11 cellular contexts compared by ENCODE assay signal in genomic region chr14:69002069-69002468, GRCh38. TPM values are rescaled to one million over a fixed set of nuclear protein-coding genes. Genes with fewer than 3 reads are reported as not detected.
DNase-seq lines count a peak whose midpoint lies in the region; ATAC-seq and TF ChIP-seq lines count a peak whose summit lies in the region.
"Had no signal": no experiment of that assay in that cellular context is flagged by ENCODE, and none has a peak within 500 bp of the region (broad histone marks: within the 10 kb centered on the region; RNA-seq: fewer than 3 reads in every experiment).

No MANE protein-coding gene starts in this region.

- no peaks in the 10 kb centered on the region for H3K27me3 ChIP-seq in H7 (ENCODE audit: control insufficient read depth, insufficient read depth, low read length)
- H3K27me3 ChIP-seq: vagina had no signal

- ATAC-seq in GM21360 (IDR thresholded peaks at IDR 0.05; ENCODE audit: unreplicated experiment): no peak
- no peak for ATAC-seq in HG02840 (IDR thresholded peaks at IDR 0.05; ENCODE audit: low FRiP score, unreplicated experiment)
- ATAC-seq in HG03139 (IDR thresholded peaks at IDR 0.05; ENCODE audit: unreplicated experiment): no peak

- DNase-seq in H7 (peak; percentile 65), amniotic epithelial cell (ENCODE audit: low read depth) (peak; percentile 34), iPS-NIHi11 (ENCODE audit: low spot score) (peak; percentile 57), NCI-H345 (lab: John Stamatoyannopoulos, UW) (no peak)
- DNase-seq: COR-L47, KBM-7 had no signal

- TF ChIP-seq CTCF in 22Rv1 (IDR thresholded peaks at IDR 0.05): peak; percentile 18; the same call in 1 of the 2 replicates

- no peak overlapping the region for H3K27ac ChIP-seq in 22Rv1
- H3K27ac ChIP-seq: vagina had no signal

- no peak overlapping the region for H3K4me3 ChIP-seq in H7 (ENCODE audit: insufficient read depth, low read depth, low read length)
- H3K4me3 ChIP-seq: vagina had no signal

- H3K36me3 ChIP-seq in H7 (replicated peaks; ENCODE audit: control insufficient read depth, insufficient read depth, low read length): no peaks in the 10 kb centered on the region
- H3K36me3 ChIP-seq: vagina had no signal

RNA-seq across cellular contexts. Expression of gene ACTN1, which starts 23.0 kb away (rescaled TPM):
- total RNA-seq in H7 (2014; rRNA removed; shearing (Covaris generic)): 161 and 169 TPM in 2 replicates
